Comparison of ENCODE assay signal across 14 cellular contexts in genomic region chr17:66002807-66003206, GRCh38.
DNase-seq lines count a peak whose midpoint lies in the region; ATAC-seq and TF ChIP-seq lines count a peak whose summit lies in the region.
"Had no signal": no experiment of that assay in that cellular context is flagged by ENCODE, and none has a peak within 500 bp of the region (broad histone marks: within the 10 kb centered on the region; RNA-seq: fewer than 3 reads in every experiment).

No MANE protein-coding gene starts in this region.

- H3K4me3 ChIP-seq in choroid plexus epithelial cell (ENCODE audit: low read depth, low read length) = no peak overlapping the region
- H3K4me3 ChIP-seq: GM23248 had no signal

- ATAC-seq in GM18520 (IDR thresholded peaks at IDR 0.05; ENCODE audit: unreplicated experiment) = no peak
- ATAC-seq: Panc1 had no signal

- no peak for TF ChIP-seq CTCF in choroid plexus epithelial cell (conservative IDR thresholded peaks at IDR 0.05; ENCODE audit: low read depth, low read length)

- peak; percentile 12 for DNase-seq in DMS 273 (lab: John Stamatoyannopoulos, UW; ENCODE audit: unreplicated experiment)
- DNase-seq in DMS 273 treated with DMSO at 0.1 percent for 48 hours (lab: John Stamatoyannopoulos, UW) = no peak
- DNase-seq in choroid plexus epithelial cell (ENCODE audit: low read depth) = peak; percentile 56
- peak; percentile 24 for DNase-seq in iris pigment epithelial cell (ENCODE audit: low read depth)
- DNase-seq in putamen (ENCODE audit: low spot score) = peak; percentile 3
- no peak for DNase-seq in SKM-1 (lab: John Stamatoyannopoulos, UW; ENCODE audit: unreplicated experiment)
- DNase-seq in ureter (ENCODE audit: low spot score) = no peak
- DNase-seq: GM23248, KBM-7, NCI-H1048, NCI-H748 treated with DMSO at 0.1 percent for 48 hours, SHP77 treated with DMSO at 0.1 percent for 48 hours had no signal

Comparison
In these comparisons a context has a peak if more than half of its experiments do, and no peak if none do; other contexts are left out.
1. DNase-seq: peak in DMS 273 (single experiment), choroid plexus epithelial cell (single experiment), iris pigment epithelial cell (single experiment) and putamen (single experiment); none in DMS 273 treated with DMSO at 0.1 percent for 48 hours (single experiment), SKM-1 (single experiment) and ureter (single experiment).